Comparison of ENCODE assay signal across 8 cellular contexts in the genomic region with DNA sequence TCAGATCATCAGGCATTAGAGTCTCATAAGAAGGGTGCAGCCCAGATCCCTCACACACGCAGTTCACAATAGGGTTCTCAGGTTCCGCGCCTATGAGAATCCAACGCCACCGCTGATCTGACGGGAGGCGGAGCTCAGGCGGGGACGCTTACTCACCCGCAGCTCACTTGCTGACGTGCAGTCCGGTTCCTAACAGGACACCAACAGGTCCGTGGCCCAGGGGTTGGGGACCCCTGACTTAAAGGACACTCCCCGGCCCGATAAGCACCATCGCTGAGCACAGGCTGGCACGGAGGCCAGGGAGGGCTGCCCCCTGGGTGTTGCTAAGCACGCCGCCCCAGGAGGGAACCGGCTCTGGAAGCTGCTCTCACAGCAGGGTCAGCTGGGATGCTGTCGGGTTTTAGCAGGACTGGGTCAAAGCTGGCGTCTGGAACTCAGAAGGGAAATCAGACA. TPM values are rescaled to one million over a fixed set of nuclear protein-coding genes. Genes with fewer than 3 reads are reported as not detected.
DNase-seq lines count a peak whose midpoint lies in the region; ATAC-seq, FAIRE-seq and TF ChIP-seq lines count a peak whose summit lies in the region.

No MANE protein-coding gene starts in this region.

- DNase-seq in CD14-positive monocyte (ENCODE audit: low spot score) (peak; percentile 86), M059J (ENCODE audit: low read depth) (peak; percentile 35), bronchial epithelial cell (ENCODE audit: low read depth) (peak; percentile 88), right lobe of liver (peak in 1 of 3 donors; percentile 53), transverse colon (peak; percentile 77), MV-4-11 (lab: John Stamatoyannopoulos, UW) (no peak), NAMALWA (ENCODE audit: low spot score) (no peak)

- peak; percentile 96 for FAIRE-seq in bronchial epithelial cell (lab: Jason Lieb, UNC)

- in situ Hi-C loops in transverse colon (cut with MboI; ENCODE audit: low pct_ligation_motif_present in 1 of 4, low pct_unique_long_range_greater_than_20kb in 1 of 4, low sequenced_read_pairs in 3 of 4) = no loop called here

- intact Hi-C loops in CD14-positive monocyte (cut with micrococcal nuclease) (no loop called here), right lobe of liver (cut with DNase I) (no loop called here), transverse colon (cut with DNase I; ENCODE audit: low total_unique reads) (no loop called here)

- WGBS in right lobe of liver (ENCODE audit: insufficient coverage, low coverage, low lambda C conversion rate, missing lambda C conversion rate) = 66% methylated on average over 6 of the region's 22 CpGs
- WGBS in transverse colon (ENCODE audit: low coverage in 1 of 2), 2 donors = 10% methylated on average over 22 of the region's 22 CpGs; no CpG with 5 or more reads in 1 of the 2 donors

- TF ChIP-seq POLR2A in right lobe of liver (IDR thresholded peaks at IDR 0.05) (no peak), transverse colon (IDR thresholded peaks at IDR 0.05) (no peak)

- H3K9me3 ChIP-seq in right lobe of liver (no peaks in the 10 kb centered on the region), transverse colon (no peaks in the 10 kb centered on the region)

- H3K27ac Mint-ChIP-seq in CD14-positive monocyte = peak overlapping the region; percentile 71 to 92 (median 86)

- TF ChIP-seq CTCF in CD14-positive monocyte (IDR thresholded peaks at IDR 0.05) = no peak
- no peak for TF ChIP-seq CTCF in bronchial epithelial cell (IDR thresholded peaks at IDR 0.05; ENCODE audit: insufficient read depth, low read length, severe bottlenecking)
- no peak for TF ChIP-seq CTCF in right lobe of liver (IDR thresholded peaks at IDR 0.05)
- no peak for TF ChIP-seq CTCF in transverse colon (IDR thresholded peaks at IDR 0.05)

- no peaks in the 10 kb centered on the region for H3K36me3 ChIP-seq in bronchial epithelial cell (ENCODE audit: control insufficient read depth, insufficient read depth, low read length)
- H3K36me3 ChIP-seq in right lobe of liver = no peaks in the 10 kb centered on the region
- H3K36me3 ChIP-seq in transverse colon = no peaks in the 10 kb centered on the region

- ATAC-seq in right lobe of liver (peak; percentile 17 to 54 (median 30)), GM19035 (IDR thresholded peaks at IDR 0.05; ENCODE audit: unreplicated experiment) (no peak)

- TF ChIP-seq EP300 in transverse colon (IDR thresholded peaks at IDR 0.05; ENCODE audit: low read depth) = no peak

- H3K27me3 ChIP-seq in bronchial epithelial cell (ENCODE audit: control insufficient read depth, insufficient read depth, low read length) (peaks cover 7% of the 10 kb centered on the region), right lobe of liver (no peaks in the 10 kb centered on the region), transverse colon (peaks cover 18% of the 10 kb centered on the region)

- no peak overlapping the region for H3K27ac ChIP-seq in right lobe of liver
- peak overlapping the region; percentile 68 to 74 (median 70) for H3K27ac ChIP-seq in transverse colon

- peaks cover 0 to 9% of the 10 kb centered on the region in 2 donors for H3K36me3 Mint-ChIP-seq in CD14-positive monocyte

- H3K27me3 Mint-ChIP-seq in CD14-positive monocyte (ENCODE audit: low read depth in 3 of 3) = peaks cover 52 to 80% (median 63%) of the 10 kb centered on the region in 3 donors

- peak overlapping the region; percentile 31 for H3K4me3 ChIP-seq in bronchial epithelial cell (ENCODE audit: low read depth, low read length)
- no peak overlapping the region for H3K4me3 ChIP-seq in right lobe of liver
- H3K4me3 ChIP-seq in transverse colon = peak overlapping the region in 2 of 4 donors; percentile 25 to 33

- H3K4me1 ChIP-seq in right lobe of liver = no peaks in the 10 kb centered on the region
- H3K4me1 ChIP-seq in transverse colon = peaks cover 24 to 31% (median 28%) of the 10 kb centered on the region in 4 donors

- H3K4me3 Mint-ChIP-seq in CD14-positive monocyte = peak overlapping the region; percentile 74 to 91

- H3K4me1 Mint-ChIP-seq in CD14-positive monocyte = peaks cover 33% of the 10 kb centered on the region

- peaks cover 0 to 8% (median 1%) of the 10 kb centered on the region in 7 donors for H3K9me3 Mint-ChIP-seq in CD14-positive monocyte

RNA-seq across cellular contexts. Expression of a gene that starts 30.1 kb away (rescaled TPM):
- polyA plus RNA-seq in CD14-positive monocyte = under 1 TPM; 0.11 to 0.27 TPM
- total RNA-seq in M059J (2014; rRNA removed; shearing (Covaris generic)) = 1.0 and 4.3 TPM in 2 replicates
- total RNA-seq in bronchial epithelial cell (0.79 and 1.8 TPM in 2 replicates), right lobe of liver (1 to 10 TPM; 2.5 to 6.4 (median 4.9) TPM), transverse colon (100 to 1,000 TPM in 1 of 4 donors, 10 to 100 TPM in 2, 1 to 10 TPM in 1; 8.7 to 133 (median 12.4) TPM)

Comparison
In these comparisons a context has a peak if more than half of its experiments do, and no peak if none do; other contexts are left out.
1. DNase-seq: peak in CD14-positive monocyte (single experiment), M059J (single experiment), bronchial epithelial cell (single experiment) and transverse colon (single experiment); none in MV-4-11 (single experiment) and NAMALWA (single experiment).
2. H3K27ac ChIP-seq: peak in transverse colon (4 of 4); none in right lobe of liver (0 of 3).